In the genomic region with DNA sequence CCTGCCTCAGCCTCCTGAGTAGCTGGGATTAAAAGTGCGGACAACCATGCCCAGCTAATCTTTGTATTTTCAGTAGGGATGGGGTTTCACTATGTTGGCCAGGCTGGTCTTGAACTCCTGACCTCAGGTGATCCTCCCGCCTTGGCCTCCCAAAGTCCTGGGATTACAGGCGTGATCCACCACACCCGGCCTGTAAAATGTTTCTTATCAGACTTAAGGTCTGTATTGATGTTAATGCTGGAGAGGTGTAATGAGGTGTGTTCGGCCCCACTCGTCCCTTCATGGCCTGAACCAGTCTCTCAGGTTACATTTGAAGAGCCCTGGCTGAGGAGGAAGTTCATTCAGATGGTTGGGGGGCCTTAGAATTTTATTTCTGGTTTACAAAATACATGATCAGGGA, we compare ENCODE assay signal across 6 cellular contexts.
A peak's percentile ranks its signal among the peaks of the same experiment; 100 is the strongest.
DNase-seq lines count a peak whose midpoint lies in the region; ATAC-seq and TF ChIP-seq lines count a peak whose summit lies in the region.
"Not testable (repeated sequence)": the region's sequence is repeated elsewhere in the genome, so short reads cannot be mapped to it uniquely, and the experiment has no call there.

No MANE protein-coding gene starts in this region.

- peaks cover 18% of the 10 kb centered on the region for H3K27me3 Mint-ChIP-seq in activated CD8-positive, alpha-beta memory T cell treated with anti-CD3 and anti-CD28 coated beads, Interleukin-2, amount 10 ng/mL, durations not matched to agents 7 days and 5 days
- not testable (repeated sequence) for H3K27me3 Mint-ChIP-seq in endodermal cell (ENCODE audit: insufficient read depth); neural crest cell (ENCODE audit: low read depth)

- H3K27ac ChIP-seq in endodermal cell (ENCODE audit: low read depth, low read length); upper lobe of right lung: not testable (repeated sequence)

- ATAC-seq in activated CD8-positive, alpha-beta memory T cell treated with anti-CD3 and anti-CD28 coated beads, Interleukin-2, amount 10 ng/mL, durations not matched to agents 7 days and 5 days; upper lobe of right lung: not testable (repeated sequence)
- ATAC-seq in left colon, result peak; percentile 56

- H3K4me3 ChIP-seq in endodermal cell (ENCODE audit: low read length); upper lobe of right lung: not testable (repeated sequence)

- peak; percentile 16 for DNase-seq in activated CD8-positive, alpha-beta memory T cell treated with anti-CD3 and anti-CD28 coated beads, Interleukin-2, amount 10 ng/mL, durations not matched to agents 7 days and 5 days
- DNase-seq in endodermal cell (peak; percentile 27), upper lobe of right lung (peak; percentile 11)
- DNase-seq in left colon; neural crest cell (ENCODE audit: low read depth, low spot score): not testable (repeated sequence)
- peak; percentile 1 for DNase-seq in stimulated activated CD8-positive, alpha-beta memory T cell treated with anti-CD3 and anti-CD28 coated beads, Interleukin-4, amount 100 ng/mL, for 48 hours

- TF ChIP-seq CTCF in endodermal cell (conservative IDR thresholded peaks at IDR 0.05); neural crest cell (conservative IDR thresholded peaks at IDR 0.05); upper lobe of right lung (IDR thresholded peaks at IDR 0.05): not testable (repeated sequence)

- not testable (repeated sequence) for H3K36me3 Mint-ChIP-seq in activated CD8-positive, alpha-beta memory T cell treated with anti-CD3 and anti-CD28 coated beads, Interleukin-2, amount 10 ng/mL, durations not matched to agents 7 days and 5 days; endodermal cell (ENCODE audit: low read depth); neural crest cell (ENCODE audit: low read depth)

- not testable (repeated sequence) for H3K9me3 Mint-ChIP-seq in activated CD8-positive, alpha-beta memory T cell treated with anti-CD3 and anti-CD28 coated beads, Interleukin-2, amount 10 ng/mL, durations not matched to agents 7 days and 5 days (ENCODE audit: low read depth); endodermal cell; neural crest cell

- H3K27ac Mint-ChIP-seq in activated CD8-positive, alpha-beta memory T cell treated with anti-CD3 and anti-CD28 coated beads, Interleukin-2, amount 10 ng/mL, durations not matched to agents 7 days and 5 days; endodermal cell: not testable (repeated sequence)
- H3K27ac Mint-ChIP-seq in neural crest cell (ENCODE audit: unreplicated experiment), result peak overlapping the region; percentile 27

- not testable (repeated sequence) for H3K4me1 Mint-ChIP-seq in activated CD8-positive, alpha-beta memory T cell treated with anti-CD3 and anti-CD28 coated beads, Interleukin-2, amount 10 ng/mL, durations not matched to agents 7 days and 5 days; endodermal cell; neural crest cell

- H3K9me3 ChIP-seq in endodermal cell (ENCODE audit: control insufficient read depth, low read length); upper lobe of right lung: not testable (repeated sequence)

- not testable (repeated sequence) for H3K9ac ChIP-seq in endodermal cell (ENCODE audit: extremely low read depth, low read length, poor library complexity, severe bottlenecking)

- H3K4me3 Mint-ChIP-seq in activated CD8-positive, alpha-beta memory T cell treated with anti-CD3 and anti-CD28 coated beads, Interleukin-2, amount 10 ng/mL, durations not matched to agents 7 days and 5 days; endodermal cell; neural crest cell: not testable (repeated sequence)

- not testable (repeated sequence) for H3K4me1 ChIP-seq in endodermal cell (ENCODE audit: control insufficient read depth, insufficient read depth, low read length); upper lobe of right lung

- CTCF ChIA-PET in activated CD8-positive, alpha-beta memory T cell treated with anti-CD3 and anti-CD28 coated beads, Interleukin-2, amount 10 ng/mL, durations not matched to agents 7 days and 5 days (lab: Charles Lee), result not testable (repeated sequence)

- H3K27me3 ChIP-seq in endodermal cell (ENCODE audit: control insufficient read depth, insufficient read depth, low read length, poor library complexity, severe bottlenecking); upper lobe of right lung: not testable (repeated sequence)

- intact Hi-C loops in left colon (cut with DNase I, micrococcal nuclease); upper lobe of right lung (cut with DNase I): not testable (repeated sequence)

- not testable (repeated sequence) for H3K36me3 ChIP-seq in endodermal cell (ENCODE audit: control insufficient read depth, insufficient read depth, low read length); upper lobe of right lung

- 90 to 97% methylated on average over 3 to 6 of the region's 6 CpGs for WGBS in endodermal cell (ENCODE audit: insufficient coverage in 1 of 2, insufficient read length in 1 of 2), 2 experiments
